1 cellular context compared by ENCODE assay signal in the genomic region with DNA sequence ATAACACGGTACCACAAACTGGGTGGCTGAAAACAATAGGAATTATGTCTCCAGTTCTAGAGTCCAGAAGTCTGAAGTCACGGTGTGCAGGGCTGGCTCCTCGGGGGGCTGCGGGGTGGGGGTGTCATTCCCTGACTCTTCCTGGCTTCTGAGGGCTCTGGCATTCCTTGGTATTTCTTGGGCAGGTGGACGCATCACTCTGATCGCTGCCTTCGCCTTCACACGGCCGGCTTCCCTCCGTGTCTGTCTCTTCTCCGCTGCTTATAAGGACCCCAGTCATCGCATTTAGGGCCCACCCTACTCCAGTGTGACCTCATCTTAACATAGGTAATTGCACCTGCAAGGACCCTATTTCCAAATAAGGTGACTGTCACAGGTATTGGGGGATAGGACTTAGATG.
TF ChIP-seq lines count a peak whose summit lies in the region.

No MANE protein-coding gene starts in this region.

TF ChIP-seq in HepG2, 621 proteins besides CTCF, POLR2A, EP300 and RAD21 (continued from another document):
- TF ChIP-seq, protein P1, sequence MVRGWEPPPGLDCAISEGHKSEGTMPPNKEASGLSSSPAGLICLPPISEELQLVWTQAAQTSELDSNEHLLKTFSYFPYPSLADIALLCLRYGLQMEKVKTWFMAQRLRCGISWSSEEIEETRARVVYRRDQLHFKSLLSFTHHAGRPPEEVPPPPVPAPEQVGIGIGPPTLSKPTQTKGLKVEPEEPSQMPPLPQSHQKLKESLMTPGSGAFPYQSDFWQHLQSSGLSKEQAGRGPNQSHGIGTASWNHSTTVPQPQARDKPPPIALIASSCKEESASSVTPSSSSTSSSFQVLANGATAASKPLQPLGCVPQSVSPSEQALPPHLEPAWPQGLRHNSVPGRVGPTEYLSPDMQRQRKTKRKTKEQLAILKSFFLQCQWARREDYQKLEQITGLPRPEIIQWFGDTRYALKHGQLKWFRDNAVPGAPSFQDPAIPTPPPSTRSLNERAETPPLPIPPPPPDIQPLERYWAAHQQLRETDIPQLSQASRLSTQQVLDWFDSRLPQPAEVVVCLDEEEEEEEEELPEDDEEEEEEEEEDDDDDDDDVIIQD (CRISPR knock-in tag; IDR thresholded peaks at IDR 0.05; ENCODE audit: low read depth): no peak
- TF ChIP-seq NBN (conservative IDR thresholded peaks at IDR 0.05): no peak
- TF ChIP-seq ELF4 (CRISPR knock-in tag; IDR thresholded peaks at IDR 0.05; ENCODE audit: borderline replicate concordance): no peak
- TF ChIP-seq STAT5B (CRISPR knock-in tag; IDR thresholded peaks at IDR 0.05): no peak
- TF ChIP-seq SOX5 (CRISPR knock-in tag; IDR thresholded peaks at IDR 0.05; ENCODE audit: borderline replicate concordance): no peak
- TF ChIP-seq ZNF629 (CRISPR knock-in tag; conservative IDR thresholded peaks at IDR 0.05): no peak
- TF ChIP-seq, protein P2, sequence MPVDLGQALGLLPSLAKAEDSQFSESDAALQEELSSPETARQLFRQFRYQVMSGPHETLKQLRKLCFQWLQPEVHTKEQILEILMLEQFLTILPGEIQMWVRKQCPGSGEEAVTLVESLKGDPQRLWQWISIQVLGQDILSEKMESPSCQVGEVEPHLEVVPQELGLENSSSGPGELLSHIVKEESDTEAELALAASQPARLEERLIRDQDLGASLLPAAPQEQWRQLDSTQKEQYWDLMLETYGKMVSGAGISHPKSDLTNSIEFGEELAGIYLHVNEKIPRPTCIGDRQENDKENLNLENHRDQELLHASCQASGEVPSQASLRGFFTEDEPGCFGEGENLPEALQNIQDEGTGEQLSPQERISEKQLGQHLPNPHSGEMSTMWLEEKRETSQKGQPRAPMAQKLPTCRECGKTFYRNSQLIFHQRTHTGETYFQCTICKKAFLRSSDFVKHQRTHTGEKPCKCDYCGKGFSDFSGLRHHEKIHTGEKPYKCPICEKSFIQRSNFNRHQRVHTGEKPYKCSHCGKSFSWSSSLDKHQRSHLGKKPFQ (CRISPR knock-in tag; IDR thresholded peaks at IDR 0.05; ENCODE audit: insufficient replicate concordance): no peak
- no peak for TF ChIP-seq ZNF30 (CRISPR knock-in tag; IDR thresholded peaks at IDR 0.05)
